Comparison of ENCODE assay signal across 1 cellular context in genomic region chr20:8020314-8021079, GRCh38.
TF ChIP-seq lines count a peak whose summit lies in the region.

No MANE protein-coding gene starts in this region.

TF ChIP-seq in H1, 55 proteins besides CTCF, POLR2A, EP300 and RAD21 (continued from another document):
- TF ChIP-seq, protein P1, sequence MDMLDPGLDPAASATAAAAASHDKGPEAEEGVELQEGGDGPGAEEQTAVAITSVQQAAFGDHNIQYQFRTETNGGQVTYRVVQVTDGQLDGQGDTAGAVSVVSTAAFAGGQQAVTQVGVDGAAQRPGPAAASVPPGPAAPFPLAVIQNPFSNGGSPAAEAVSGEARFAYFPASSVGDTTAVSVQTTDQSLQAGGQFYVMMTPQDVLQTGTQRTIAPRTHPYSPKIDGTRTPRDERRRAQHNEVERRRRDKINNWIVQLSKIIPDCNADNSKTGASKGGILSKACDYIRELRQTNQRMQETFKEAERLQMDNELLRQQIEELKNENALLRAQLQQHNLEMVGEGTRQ (IDR thresholded peaks at IDR 0.05; ENCODE audit: low read length), result no peak
- TF ChIP-seq CBX5 (IDR thresholded peaks at IDR 0.05; ENCODE audit: low read depth, low read length), result no peak
- TF ChIP-seq CHD7 (IDR thresholded peaks at IDR 0.05; ENCODE audit: insufficient replicate concordance, low read length), result no peak
- no peak for TF ChIP-seq EGR1 (IDR thresholded peaks at IDR 0.05; ENCODE audit: borderline replicate concordance, low read depth, low read length)
- TF ChIP-seq BRCA1 (IDR thresholded peaks at IDR 0.05; ENCODE audit: low read depth, low read length), result no peak
- no peak for TF ChIP-seq TAF7 (optimal IDR thresholded peaks at IDR 0.05; ENCODE audit: borderline replicate concordance, low read depth, low read length)
- no peak for TF ChIP-seq TEAD4 (IDR thresholded peaks at IDR 0.05; ENCODE audit: low read depth, low read length)
- no peak for TF ChIP-seq BACH1 (IDR thresholded peaks at IDR 0.05; ENCODE audit: low read length)
- no peak for TF ChIP-seq SIRT6 (IDR thresholded peaks at IDR 0.05; ENCODE audit: low read length)
- no peak for TF ChIP-seq KDM1A (IDR thresholded peaks at IDR 0.05; ENCODE audit: borderline replicate concordance, low read length)
- no peak for TF ChIP-seq FOSL1 (IDR thresholded peaks at IDR 0.05; ENCODE audit: insufficient read depth, low read depth, low read length)
- no peak for TF ChIP-seq E2F6 (IDR thresholded peaks at IDR 0.05)
- TF ChIP-seq CBX8 (IDR thresholded peaks at IDR 0.05; ENCODE audit: borderline replicate concordance, low read depth, low read length), result no peak
- no peak for TF ChIP-seq SP1 (IDR thresholded peaks at IDR 0.05; ENCODE audit: low read depth, low read length)
- no peak for TF ChIP-seq ASH2L (IDR thresholded peaks at IDR 0.05; ENCODE audit: low read length)
- TF ChIP-seq YY1 (IDR thresholded peaks at IDR 0.05; ENCODE audit: low read depth, low read length), result no peak
